ENCODE assay signal across 8 cellular contexts in the genomic region with DNA sequence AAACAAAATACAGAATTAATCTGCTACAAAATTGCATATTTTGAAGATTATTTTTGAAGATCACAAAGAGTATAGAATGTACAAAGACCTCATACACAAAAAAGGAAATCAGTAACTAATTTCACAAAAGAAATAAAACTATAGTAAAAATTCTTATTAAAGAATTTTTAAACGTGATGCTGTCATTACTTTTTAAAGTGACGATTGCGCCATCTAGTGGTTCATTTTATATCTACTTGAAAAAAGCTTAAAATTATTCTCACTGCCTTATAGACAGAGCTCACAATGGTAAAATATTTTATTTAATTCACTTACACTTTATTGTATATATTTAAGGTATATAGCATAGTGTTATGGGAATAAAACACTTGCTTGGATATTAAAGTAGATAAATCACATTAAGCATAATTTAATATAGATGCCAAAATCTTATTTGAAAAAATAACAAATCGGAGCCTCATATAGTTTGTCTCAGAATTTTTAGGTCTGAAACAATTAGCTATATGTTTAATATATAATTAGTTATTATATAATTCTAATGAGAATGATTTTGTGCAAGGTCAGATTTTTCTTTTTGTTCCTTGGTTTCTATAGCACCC.
DNase-seq lines count a peak whose midpoint lies in the region; ATAC-seq and TF ChIP-seq lines count a peak whose summit lies in the region.

No MANE protein-coding gene starts in this region.

- no peak overlapping the region for H3K4me3 Mint-ChIP-seq in activated CD8-positive, alpha-beta T cell treated with anti-CD3 and anti-CD28 coated beads for 36 hours
- H3K4me3 Mint-ChIP-seq in activated CD8-positive, alpha-beta T cell treated with anti-CD3 and anti-CD28 coated beads, Interleukin-2, amount 10 ng/mL, durations not matched to agents 7 days and 5 days, result no peak overlapping the region
- H3K4me3 Mint-ChIP-seq in activated T-helper 17 cell treated with anti-CD3 and anti-CD28 coated beads, Interleukin-2, amount 50 U/mL, for 72 hours, result no peak overlapping the region
- no peak overlapping the region for H3K4me3 Mint-ChIP-seq in activated T-helper 1 cell treated with anti-CD3 and anti-CD28 coated beads, Interleukin-12 subunit alpha, Interleukin-12 subunit beta, Interleukin-2, Interleukin-4 antibody, amounts not matched to agents 30 ng/mL and 10 ng/mL and 1 ng/mL, durations not matched to agents 14 hours and 24 hours and 36 hours

- H3K27ac ChIP-seq in adrenal gland, result no peak overlapping the region

- ATAC-seq in activated CD8-positive, alpha-beta T cell treated with anti-CD3 and anti-CD28 coated beads for 36 hours, result no peak
- ATAC-seq in activated CD8-positive, alpha-beta T cell treated with anti-CD3 and anti-CD28 coated beads, Interleukin-2, amount 10 ng/mL, durations not matched to agents 7 days and 5 days, result no peak
- ATAC-seq in activated T-helper 17 cell treated with anti-CD3 and anti-CD28 coated beads, Interleukin-2, amount 50 U/mL, for 72 hours (replicated peaks), result no peak
- ATAC-seq in HG03457 (IDR thresholded peaks at IDR 0.05; ENCODE audit: unreplicated experiment), result no peak

- intact Hi-C loops in activated CD8-positive, alpha-beta T cell treated with anti-CD3 and anti-CD28 coated beads for 36 hours (cut with micrococcal nuclease), result loop anchor here (1.0 kb wide), 1 partner anchor 166 kb away; no protein-coding TSS in a partner anchor
- intact Hi-C loops in adrenal gland (cut with DNase I), result loop anchor here (5.0 to 10.0 kb wide), 2 partner anchors 167 to 420 kb away; no protein-coding TSS in a partner anchor
- intact Hi-C loops in activated T-helper 1 cell treated with anti-CD3 and anti-CD28 coated beads, Interleukin-12 subunit alpha, Interleukin-12 subunit beta, Interleukin-2, Interleukin-4 antibody, amounts not matched to agents 30 ng/mL and 10 ng/mL and 1 ng/mL, durations not matched to agents 14 hours and 24 hours and 36 hours (cut with micrococcal nuclease), result loop anchor here (1.0 to 5.0 kb wide), 5 partner anchors 166 to 697 kb away; no protein-coding TSS in a partner anchor

- POLR2A ChIA-PET in activated CD8-positive, alpha-beta T cell treated with anti-CD3 and anti-CD28 coated beads for 36 hours (lab: Charles Lee), result no interaction called here
- POLR2A ChIA-PET in activated CD8-positive, alpha-beta T cell treated with anti-CD3 and anti-CD28 coated beads, Interleukin-2, amount 10 ng/mL, durations not matched to agents 7 days and 5 days (lab: Charles Lee), result interaction anchor here (1.0 kb wide), 1 partner anchor 191 kb away, joined by 5 read pairs; no protein-coding TSS in a partner anchor

- no peak for DNase-seq in activated CD8-positive, alpha-beta T cell treated with anti-CD3 and anti-CD28 coated beads for 36 hours
- no peak for DNase-seq in activated CD8-positive, alpha-beta T cell treated with anti-CD3 and anti-CD28 coated beads, Interleukin-2, amount 10 ng/mL, durations not matched to agents 7 days and 5 days
- peak; percentile 27 for DNase-seq in NCI-H146 (lab: John Stamatoyannopoulos, UW)
- no peak for DNase-seq in adrenal gland
- DNase-seq in kidney tubule cell (ENCODE audit: low spot score), result peak; percentile 66
- DNase-seq in activated T-helper 1 cell treated with anti-CD3 and anti-CD28 coated beads, Interleukin-12 subunit alpha, Interleukin-12 subunit beta, Interleukin-2, Interleukin-4 antibody, amounts not matched to agents 30 ng/mL and 10 ng/mL and 1 ng/mL, durations not matched to agents 14 hours and 24 hours and 36 hours (ENCODE audit: low spot score), result no peak

- peaks cover 7% of the 10 kb centered on the region for H3K27me3 Mint-ChIP-seq in activated CD8-positive, alpha-beta T cell treated with anti-CD3 and anti-CD28 coated beads for 36 hours
- H3K27me3 Mint-ChIP-seq in activated CD8-positive, alpha-beta T cell treated with anti-CD3 and anti-CD28 coated beads, Interleukin-2, amount 10 ng/mL, durations not matched to agents 7 days and 5 days (ENCODE audit: low read depth), result peaks cover 22% of the 10 kb centered on the region
- peaks cover 20% of the 10 kb centered on the region for H3K27me3 Mint-ChIP-seq in activated T-helper 17 cell treated with anti-CD3 and anti-CD28 coated beads, Interleukin-2, amount 50 U/mL, for 72 hours
- peaks cover 14% of the 10 kb centered on the region for H3K27me3 Mint-ChIP-seq in activated T-helper 1 cell treated with anti-CD3 and anti-CD28 coated beads, Interleukin-12 subunit alpha, Interleukin-12 subunit beta, Interleukin-2, Interleukin-4 antibody, amounts not matched to agents 30 ng/mL and 10 ng/mL and 1 ng/mL, durations not matched to agents 14 hours and 24 hours and 36 hours (ENCODE audit: insufficient read depth)

- no peaks in the 10 kb centered on the region for H3K36me3 ChIP-seq in adrenal gland (replicated peaks in 1 of 2)

- no peaks in the 10 kb centered on the region for H3K9me3 ChIP-seq in adrenal gland (replicated peaks in 1 of 3)

- no peak for TF ChIP-seq POLR2A in adrenal gland (IDR thresholded peaks at IDR 0.05)

- peak; percentile 61 for TF ChIP-seq CTCF in activated CD8-positive, alpha-beta T cell treated with anti-CD3 and anti-CD28 coated beads for 36 hours (IDR thresholded peaks at IDR 0.05)
- peak; percentile 48 to 81 (median 70) for TF ChIP-seq CTCF in adrenal gland (IDR thresholded peaks at IDR 0.05)

- CTCF ChIA-PET in activated CD8-positive, alpha-beta T cell treated with anti-CD3 and anti-CD28 coated beads for 36 hours (lab: Charles Lee), result interaction anchor here (0.7 to 11.0 kb wide), 15 partner anchors 11 to 414 kb away, joined by 3 to 136 read pairs (median 3); no protein-coding TSS in a partner anchor
- CTCF ChIA-PET in activated CD8-positive, alpha-beta T cell treated with anti-CD3 and anti-CD28 coated beads, Interleukin-2, amount 10 ng/mL, durations not matched to agents 7 days and 5 days (lab: Charles Lee), result interaction anchor here (0.7 to 7.0 kb wide), 12 partner anchors 13 to 412 kb away, joined by 3 to 72 read pairs (median 4); partner anchors contain the start of gene PHF3

- H3K27ac Mint-ChIP-seq in activated CD8-positive, alpha-beta T cell treated with anti-CD3 and anti-CD28 coated beads for 36 hours, result no peak overlapping the region
- no peak overlapping the region for H3K27ac Mint-ChIP-seq in activated CD8-positive, alpha-beta T cell treated with anti-CD3 and anti-CD28 coated beads, Interleukin-2, amount 10 ng/mL, durations not matched to agents 7 days and 5 days
- no peak overlapping the region for H3K27ac Mint-ChIP-seq in activated T-helper 17 cell treated with anti-CD3 and anti-CD28 coated beads, Interleukin-2, amount 50 U/mL, for 72 hours
- H3K27ac Mint-ChIP-seq in activated T-helper 1 cell treated with anti-CD3 and anti-CD28 coated beads, Interleukin-12 subunit alpha, Interleukin-12 subunit beta, Interleukin-2, Interleukin-4 antibody, amounts not matched to agents 30 ng/mL and 10 ng/mL and 1 ng/mL, durations not matched to agents 14 hours and 24 hours and 36 hours, result no peak overlapping the region

- no peak overlapping the region for H3K4me3 ChIP-seq in adrenal gland

- H3K9me3 Mint-ChIP-seq in activated CD8-positive, alpha-beta T cell treated with anti-CD3 and anti-CD28 coated beads for 36 hours, result no peaks in the 10 kb centered on the region
- H3K9me3 Mint-ChIP-seq in activated CD8-positive, alpha-beta T cell treated with anti-CD3 and anti-CD28 coated beads, Interleukin-2, amount 10 ng/mL, durations not matched to agents 7 days and 5 days (ENCODE audit: insufficient read depth), result no peaks in the 10 kb centered on the region
- H3K9me3 Mint-ChIP-seq in activated T-helper 17 cell treated with anti-CD3 and anti-CD28 coated beads, Interleukin-2, amount 50 U/mL, for 72 hours, result peaks cover 4% of the 10 kb centered on the region
- H3K9me3 Mint-ChIP-seq in activated T-helper 1 cell treated with anti-CD3 and anti-CD28 coated beads, Interleukin-12 subunit alpha, Interleukin-12 subunit beta, Interleukin-2, Interleukin-4 antibody, amounts not matched to agents 30 ng/mL and 10 ng/mL and 1 ng/mL, durations not matched to agents 14 hours and 24 hours and 36 hours, result no peaks in the 10 kb centered on the region

- H3K4me1 ChIP-seq in adrenal gland (replicated peaks in 1 of 2), result no peaks in the 10 kb centered on the region

- no peaks in the 10 kb centered on the region for H3K36me3 Mint-ChIP-seq in activated CD8-positive, alpha-beta T cell treated with anti-CD3 and anti-CD28 coated beads for 36 hours (ENCODE audit: low read depth)
- H3K36me3 Mint-ChIP-seq in activated CD8-positive, alpha-beta T cell treated with anti-CD3 and anti-CD28 coated beads, Interleukin-2, amount 10 ng/mL, durations not matched to agents 7 days and 5 days (ENCODE audit: low read depth), result no peaks in the 10 kb centered on the region
- H3K36me3 Mint-ChIP-seq in activated T-helper 17 cell treated with anti-CD3 and anti-CD28 coated beads, Interleukin-2, amount 50 U/mL, for 72 hours (ENCODE audit: low read depth), result no peaks in the 10 kb centered on the region
- no peaks in the 10 kb centered on the region for H3K36me3 Mint-ChIP-seq in activated T-helper 1 cell treated with anti-CD3 and anti-CD28 coated beads, Interleukin-12 subunit alpha, Interleukin-12 subunit beta, Interleukin-2, Interleukin-4 antibody, amounts not matched to agents 30 ng/mL and 10 ng/mL and 1 ng/mL, durations not matched to agents 14 hours and 24 hours and 36 hours (ENCODE audit: low read depth)

- H3K4me1 Mint-ChIP-seq in activated CD8-positive, alpha-beta T cell treated with anti-CD3 and anti-CD28 coated beads for 36 hours (ENCODE audit: low read depth), result no peaks in the 10 kb centered on the region
- no peaks in the 10 kb centered on the region for H3K4me1 Mint-ChIP-seq in activated CD8-positive, alpha-beta T cell treated with anti-CD3 and anti-CD28 coated beads, Interleukin-2, amount 10 ng/mL, durations not matched to agents 7 days and 5 days (ENCODE audit: low read depth)
- H3K4me1 Mint-ChIP-seq in activated T-helper 17 cell treated with anti-CD3 and anti-CD28 coated beads, Interleukin-2, amount 50 U/mL, for 72 hours, result no peaks in the 10 kb centered on the region
- no peaks in the 10 kb centered on the region for H3K4me1 Mint-ChIP-seq in activated T-helper 1 cell treated with anti-CD3 and anti-CD28 coated beads, Interleukin-12 subunit alpha, Interleukin-12 subunit beta, Interleukin-2, Interleukin-4 antibody, amounts not matched to agents 30 ng/mL and 10 ng/mL and 1 ng/mL, durations not matched to agents 14 hours and 24 hours and 36 hours (ENCODE audit: low read depth)

- no peaks in the 10 kb centered on the region for H3K27me3 ChIP-seq in adrenal gland

- WGBS in adrenal gland, 4 donors, result 24 to 26% (median 25%) methylated on average over 4 of the region's 4 CpGs

Comparison
In these comparisons a context has a peak if more than half of its experiments do, and no peak if none do; other contexts are left out.
1. DNase-seq: peak in NCI-H146 (single experiment) and kidney tubule cell (single experiment); none in activated CD8-positive, alpha-beta T cell treated with anti-CD3 and anti-CD28 coated beads for 36 hours (single experiment), activated CD8-positive, alpha-beta T cell treated with anti-CD3 and anti-CD28 coated beads, Interleukin-2, amount 10 ng/mL, durations not matched to agents 7 days and 5 days (single experiment), adrenal gland (0 of 7) and activated T-helper 1 cell treated with anti-CD3 and anti-CD28 coated beads, Interleukin-12 subunit alpha, Interleukin-12 subunit beta, Interleukin-2, Interleukin-4 antibody, amounts not matched to agents 30 ng/mL and 10 ng/mL and 1 ng/mL, durations not matched to agents 14 hours and 24 hours and 36 hours (single experiment).